In the genomic region with DNA sequence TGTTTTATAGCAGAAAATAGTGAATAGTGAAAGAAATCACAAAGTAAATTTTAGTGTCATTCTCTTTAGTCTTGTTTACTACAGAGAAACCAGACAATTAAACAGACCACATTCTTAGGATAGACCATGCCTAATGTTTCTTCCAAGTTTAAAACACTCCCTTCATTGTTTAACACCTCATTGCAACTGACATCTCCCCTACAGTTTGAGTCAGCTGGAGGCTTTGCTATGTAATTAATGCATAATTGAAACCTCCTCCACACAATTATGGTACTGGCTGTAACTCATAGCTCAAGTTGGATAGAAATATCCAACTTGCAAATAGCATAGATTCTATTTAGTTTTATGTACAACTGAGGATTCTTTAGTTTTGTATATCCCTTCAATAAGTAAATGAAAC, we compare ENCODE assay signal across 23 cellular contexts. TPM values are rescaled to one million over a fixed set of nuclear protein-coding genes. Genes with fewer than 3 reads are reported as not detected.
A peak's percentile ranks its signal among the peaks of the same experiment; 100 is the strongest.
DNase-seq lines count a peak whose midpoint lies in the region; ATAC-seq, FAIRE-seq and TF ChIP-seq lines count a peak whose summit lies in the region.
"Had no signal": no experiment of that assay in that cellular context is flagged by ENCODE, and none has a peak within 500 bp of the region (broad histone marks: within the 10 kb centered on the region; RNA-seq: fewer than 3 reads in every experiment).

No MANE protein-coding gene starts in this region.

- no peak overlapping the region for H2BK15ac ChIP-seq in IMR-90 (ENCODE audit: low read depth, low read length)

- H3K27me3 ChIP-seq in BJ (ENCODE audit: control insufficient read depth, insufficient read depth, low read length) (no peaks in the 10 kb centered on the region), IMR-90 (ENCODE audit: control insufficient read depth, insufficient read depth, low read length) (no peaks in the 10 kb centered on the region), GM12878 (replicated peaks in 1 of 2; ENCODE audit: control insufficient read depth in 2 of 2, insufficient read depth in 2 of 2, low read length in 1 of 2) (no peaks in the 10 kb centered on the region)
- H3K27me3 ChIP-seq: ascending aorta, gastrocnemius medialis had no signal

- RAD21 ChIA-PET in GM12878 (lab: Charles Lee; ENCODE audit: unreplicated experiment) = no interaction called here

- H3K79me2 ChIP-seq in GM12878 (ENCODE audit: control insufficient read depth, insufficient read depth, low read length) = no peaks in the 10 kb centered on the region

- H3K4me1 ChIP-seq in IMR-90 (ENCODE audit: control insufficient read depth, insufficient read depth, low read length) = peaks cover 5% of the 10 kb centered on the region
- no peaks in the 10 kb centered on the region for H3K4me1 ChIP-seq in GM12878 (ENCODE audit: control insufficient read depth, insufficient read depth, low read length)
- H3K4me1 ChIP-seq: ascending aorta, Caco-2 had no signal

- no peak overlapping the region for H2BK20ac ChIP-seq in IMR-90 (ENCODE audit: low read depth, low read length)

- no peak overlapping the region for H4K5ac ChIP-seq in IMR-90 (ENCODE audit: low read depth, low read length)

- no peak overlapping the region for H3K56ac ChIP-seq in IMR-90 (ENCODE audit: extremely low read depth, insufficient read depth, low read length)

- in situ Hi-C loops in IMR-90 (cut with MboI; ENCODE audit: low sequenced_read_pairs) = no loop called here
- in situ Hi-C loops in GM12878 (cut with MboI) = no loop called here

- H3K36me3 ChIP-seq in BJ (ENCODE audit: control insufficient read depth, insufficient read depth, low read length) (peaks cover 5% of the 10 kb centered on the region), IMR-90 (ENCODE audit: control insufficient read depth, insufficient read depth, low read length) (peaks cover 8% of the 10 kb centered on the region), GM12878 (ENCODE audit: control insufficient read depth in 2 of 2, insufficient read depth in 2 of 2, low read length in 1 of 2) (peaks cover 3 to 8% of the 10 kb centered on the region in 2 experiments; a peak in 3 of 4 replicates)
- H3K36me3 ChIP-seq: gastrocnemius medialis had no signal

- no peak for TF ChIP-seq EP300 in GM12878 (IDR thresholded peaks at IDR 0.05; ENCODE audit: borderline replicate concordance in 1 of 2, control insufficient read depth in 1 of 2, low read depth in 2 of 2, low read length in 2 of 2)

- DNase-seq in BJ (ENCODE audit: low read depth) = peak; percentile 8
- DNase-seq in IMR-90 = no peak
- no peak for DNase-seq in GM12878 (ENCODE audit: low read depth, low spot score)
- DNase-seq in mesothelial cell of epicardium (ENCODE audit: low spot score in 2 of 2, unreplicated experiment in 2 of 2) = no peak
- DNase-seq: activated CD4-positive, alpha-beta memory T cell treated with anti-CD3 and anti-CD28 coated beads for 36 hours; activated naive CD4-positive, alpha-beta T cell treated with anti-CD3 and anti-CD28 coated beads, Interleukin-2, amount 10 ng/mL, durations not matched to agents 7 days and 5 days; activated T-cell treated with anti-CD3 and anti-CD28 coated beads, Interleukin-2, amount 50 U/mL, for 24 hours; Caco-2; gastrocnemius medialis; NCI-H187; NCI-H446; SHP77; small intestine; stimulated activated CD4-positive, alpha-beta T cell treated with anti-CD3 and anti-CD28 coated beads, Interleukin-4, amount 100 ng/mL, for 1 hour; T-helper 2 cell had no signal

- H2BK5ac ChIP-seq in IMR-90 (ENCODE audit: low read depth, low read length, poor library complexity, severe bottlenecking) = peak overlapping the region; percentile 79

- no peak for TF ChIP-seq POLR2A in IMR-90 (IDR thresholded peaks at IDR 0.05; ENCODE audit: low read depth, low read length)
- no peak for TF ChIP-seq POLR2A in GM12878 (IDR thresholded peaks at IDR 0.05; ENCODE audit: low read depth, low read length)

- H3K27me3 Mint-ChIP-seq in mesothelial cell of epicardium (ENCODE audit: low read depth) = no peaks in the 10 kb centered on the region
- H3K27me3 Mint-ChIP-seq: activated CD4-positive, alpha-beta memory T cell treated with anti-CD3 and anti-CD28 coated beads for 36 hours; activated naive CD4-positive, alpha-beta T cell treated with anti-CD3 and anti-CD28 coated beads, Interleukin-2, amount 10 ng/mL, durations not matched to agents 7 days and 5 days; activated T-cell treated with anti-CD3 and anti-CD28 coated beads, Interleukin-2, amount 50 U/mL, for 24 hours had no signal

- BruUV-seq in IMR-90 (replicated peaks; lab: Mats Ljungman, UMichigan) = no TSS peak
- no TSS peak for BruUV-seq in GM12878 (replicated peaks; lab: Mats Ljungman, UMichigan)

- no peak overlapping the region for H2AFZ ChIP-seq in IMR-90 (replicated peaks; ENCODE audit: low read length, poor library complexity)
- H2AFZ ChIP-seq in GM12878 (ENCODE audit: control insufficient read depth, low read depth, low read length) = no peak overlapping the region

- H3K9me3 Mint-ChIP-seq in mesothelial cell of epicardium = peaks cover 27% of the 10 kb centered on the region
- H3K9me3 Mint-ChIP-seq: activated CD4-positive, alpha-beta memory T cell treated with anti-CD3 and anti-CD28 coated beads for 36 hours; activated T-cell treated with anti-CD3 and anti-CD28 coated beads, Interleukin-2, amount 50 U/mL, for 24 hours; WTC11 had no signal

- H3K4ac ChIP-seq in IMR-90 (ENCODE audit: low read depth, low read length) = no peak overlapping the region

- H3K9me1 ChIP-seq in IMR-90 (ENCODE audit: insufficient read depth, low read length) = no peaks in the 10 kb centered on the region

- intact Hi-C loops in IMR-90 (cut with micrococcal nuclease) (loop anchor here (5.0 kb wide), 1 partner anchor 36 kb away; no protein-coding TSS in a partner anchor), GM12878 (cut with micrococcal nuclease; ENCODE audit: unreplicated experiment) (no loop called here)

- H3K14ac ChIP-seq in IMR-90 (replicated peaks; ENCODE audit: low read depth, low read length) = no peak overlapping the region

- H4K91ac ChIP-seq in IMR-90 (ENCODE audit: insufficient read depth, low read depth, low read length) = no peak overlapping the region

- TF ChIP-seq RAD21 in IMR-90 (IDR thresholded peaks at IDR 0.05; ENCODE audit: low read length) = no peak
- no peak for TF ChIP-seq RAD21 in GM12878 (IDR thresholded peaks at IDR 0.05; ENCODE audit: insufficient read depth, low read depth, low read length)

- peak; percentile 61 for ATAC-seq in IMR-90 (ENCODE audit: low read depth)
- ATAC-seq in GM12878 = peak; percentile 14; the same call in 1 of the 3 replicates
- no peak for ATAC-seq in GM21367 (IDR thresholded peaks at IDR 0.05; ENCODE audit: unreplicated experiment)
- ATAC-seq in GM19397 (IDR thresholded peaks at IDR 0.05; ENCODE audit: unreplicated experiment) = no peak
- no peak for ATAC-seq in GM21576 (IDR thresholded peaks at IDR 0.05; ENCODE audit: unreplicated experiment)
- no peak for ATAC-seq in HG02571 (IDR thresholded peaks at IDR 0.05; ENCODE audit: unreplicated experiment)
- ATAC-seq: gastrocnemius medialis, left lobe of liver, WTC11 had no signal

- POLR2A ChIA-PET in BJ (lab: Charles Lee) = interaction anchor here (0.5 kb wide), 1 partner anchor 8 kb away, joined by 6 read pairs; no protein-coding TSS in a partner anchor
- POLR2A ChIA-PET in IMR-90 (lab: Charles Lee; ENCODE audit: unreplicated experiment) = no interaction called here
- POLR2A ChIA-PET in GM12878 (lab: Charles Lee) = no interaction called here

- H3K4me3 Mint-ChIP-seq in mesothelial cell of epicardium = no peak overlapping the region
- H3K4me3 Mint-ChIP-seq: activated CD4-positive, alpha-beta memory T cell treated with anti-CD3 and anti-CD28 coated beads for 36 hours; activated naive CD4-positive, alpha-beta T cell treated with anti-CD3 and anti-CD28 coated beads, Interleukin-2, amount 10 ng/mL, durations not matched to agents 7 days and 5 days; activated T-cell treated with anti-CD3 and anti-CD28 coated beads, Interleukin-2, amount 50 U/mL, for 24 hours; WTC11 had no signal

- TF ChIP-seq CTCF in BJ (IDR thresholded peaks at IDR 0.05; ENCODE audit: insufficient read depth, low read depth, low read length) (no peak), IMR-90 (conservative IDR thresholded peaks at IDR 0.05; ENCODE audit: low read depth, low read length) (no peak), GM12878 (IDR thresholded peaks at IDR 0.05 in 2 of 3, conservative IDR thresholded peaks at IDR 0.05 in 1 of 3; ENCODE audit: control insufficient read depth in 2 of 3, extremely low read depth in 1 of 3, insufficient read depth in 1 of 3, low read depth in 3 of 3, low read length in 3 of 3) (no peak), mesothelial cell of epicardium (IDR thresholded peaks at IDR 0.05; ENCODE audit: unreplicated experiment) (no peak)

- H3K36me3 Mint-ChIP-seq in mesothelial cell of epicardium = peaks cover 52% of the 10 kb centered on the region

- SMC1A ChIA-PET in GM12878 (lab: Charles Lee; ENCODE audit: uncharacterized antibody, unreplicated experiment) = interaction anchor here (1.0 to 1.4 kb wide), 2 partner anchors 12 to 13 kb away, joined by 3 read pairs; no protein-coding TSS in a partner anchor

- H4K20me1 ChIP-seq in IMR-90 (ENCODE audit: insufficient read depth, low read length) (no peaks in the 10 kb centered on the region), GM12878 (ENCODE audit: control insufficient read depth, insufficient read depth) (no peaks in the 10 kb centered on the region)

- H2AK5ac ChIP-seq in IMR-90 (ENCODE audit: low read depth, low read length) = no peak overlapping the region

- H3K18ac ChIP-seq in IMR-90 (ENCODE audit: low read depth, low read length) = no peak overlapping the region

- H4K8ac ChIP-seq in IMR-90 (ENCODE audit: low read depth in 2 of 2, low read length in 2 of 2) = no peak overlapping the region

- H3K4me3 ChIP-seq in BJ (ENCODE audit: low read depth, low read length) (no peak overlapping the region), IMR-90 (ENCODE audit: insufficient read depth, low read depth, low read length) (no peak overlapping the region), GM12878 (no peak overlapping the region)
- H3K4me3 ChIP-seq: ascending aorta, gastrocnemius medialis had no signal

- CTCF ChIA-PET in BJ (lab: Yijun Ruan, JAX) = no interaction called here
- CTCF ChIA-PET in IMR-90 (lab: Yijun Ruan, JAX) = no interaction called here
- CTCF ChIA-PET in GM12878 (lab: Yijun Ruan, JAX) = interaction anchor here (1.1 to 2.3 kb wide), 2 partner anchors 38 to 152 kb away, joined by 3 to 5 read pairs; no protein-coding TSS in a partner anchor

- no peaks in the 10 kb centered on the region for H3K9me3 ChIP-seq in IMR-90 (ENCODE audit: control insufficient read depth, insufficient read depth, low read length)
- no peaks in the 10 kb centered on the region for H3K9me3 ChIP-seq in GM12878 (replicated peaks; ENCODE audit: control insufficient read depth, insufficient read depth, low read length)
- H3K9me3 ChIP-seq: ascending aorta, Caco-2, gastrocnemius medialis had no signal

- dilution Hi-C loops in IMR-90 (cut with HindIII; ENCODE audit: low sequenced_read_pairs, unreplicated experiment) = no loop called here

- H3K27ac Mint-ChIP-seq in mesothelial cell of epicardium = peak overlapping the region; percentile 57
- H3K27ac Mint-ChIP-seq: activated CD4-positive, alpha-beta memory T cell treated with anti-CD3 and anti-CD28 coated beads for 36 hours; activated naive CD4-positive, alpha-beta T cell treated with anti-CD3 and anti-CD28 coated beads, Interleukin-2, amount 10 ng/mL, durations not matched to agents 7 days and 5 days; activated T-cell treated with anti-CD3 and anti-CD28 coated beads, Interleukin-2, amount 50 U/mL, for 24 hours had no signal

- peaks cover 18 to 37% of the 10 kb centered on the region in 2 experiments for H3K79me1 ChIP-seq in IMR-90 (ENCODE audit: low read depth in 1 of 2, low read length in 2 of 2)

- peak overlapping the region; percentile 68; the same call in 1 of the 2 replicates for H3K23ac ChIP-seq in IMR-90 (ENCODE audit: low read depth, low read length)

- H2AK9ac ChIP-seq in IMR-90 (replicated peaks; ENCODE audit: low read depth, low read length, poor library complexity) = no peak overlapping the region

- H3K27ac ChIP-seq in IMR-90 (ENCODE audit: insufficient read depth, low read length) = no peak overlapping the region
- H3K27ac ChIP-seq in GM12878 (ENCODE audit: control insufficient read depth, insufficient read depth) = no peak overlapping the region
- H3K27ac ChIP-seq: ascending aorta had no signal

- H2BK120ac ChIP-seq in IMR-90 (ENCODE audit: low read depth, low read length) = no peak overlapping the region

- H3K9ac ChIP-seq in IMR-90 (ENCODE audit: low read depth, low read length) = no peak overlapping the region
- H3K9ac ChIP-seq in GM12878 (ENCODE audit: control insufficient read depth, insufficient read depth, low read length) = no peak overlapping the region

- peaks cover 5% of the 10 kb centered on the region for H3K4me1 Mint-ChIP-seq in mesothelial cell of epicardium
- H3K4me1 Mint-ChIP-seq: activated naive CD4-positive, alpha-beta T cell treated with anti-CD3 and anti-CD28 coated beads, Interleukin-2, amount 10 ng/mL, durations not matched to agents 7 days and 5 days had no signal

- no peak for FAIRE-seq in GM12878 (lab: Jason Lieb, UNC)
- FAIRE-seq: small intestine had no signal

- H3K4me2 ChIP-seq in IMR-90 (ENCODE audit: low read depth, low read length) = no peak overlapping the region
- no peak overlapping the region for H3K4me2 ChIP-seq in GM12878 (ENCODE audit: control insufficient read depth, insufficient read depth)

RNA-seq across cellular contexts. Expression of a gene that starts 35.2 kb away (rescaled TPM):
- polyA plus RNA-seq in BJ (2011; rRNA removed) (1.5 and 3.7 TPM in 2 replicates), IMR-90 (2012; rRNA removed) (1.1 and 1.8 TPM in 2 replicates), GM12878 (2011; rRNA removed) (not detected in 2 replicates), GM12878 (2014; fragmentation: Illumina TruSeq; extraction: Trizol) (not detected in 2 replicates), GM12878 (2014; fragmentation: Nextera tagmentation; extraction: Ambion mirVana) (under 1 TPM in 1 of 2 experiments, not detected in 1; 0.14 TPM), GM12878 (2014; rRNA removed) (not detected in 2 replicates), GM12878 (2016; fragmentation: Nextera tagmentation; extraction: Ambion mirVana) (under 1 TPM; 0.10 to 0.25 TPM)
- polyA minus RNA-seq in BJ (2011; rRNA and poly(A)+ RNA removed) = 0.90 and 1.0 TPM in 2 replicates
- total RNA-seq in IMR-90 (2012; rRNA removed) (4.5 and 5.8 TPM in 2 replicates), GM12878 (2014; rRNA removed) (not detected in 2 replicates), GM12878 (2014; rRNA removed; fragmentation: Illumina TruSeq; extraction: Trizol) (not detected in 2 replicates), GM12878 (2021) (not detected in 2 replicates), mesothelial cell of epicardium (5.4 to 5.8 TPM (median 5.7 TPM) in 3 replicates)
- polyA plus RNA-seq in IMR-90 (2012; cell fraction: cytosol; rRNA removed) = 0.18 and 0.28 TPM in 2 replicates
- 0.04 and 0.40 TPM in 2 replicates for polyA plus RNA-seq in IMR-90 (2012; cell fraction: nucleus; rRNA removed; ENCODE audit: low replicate concordance)
- not detected in 2 replicates for total RNA-seq in GM12878 (2013; cell fraction: nucleolus; rRNA removed)
- 0.07 TPM for polyA plus RNA-seq in GM12878 (2011; ENCODE audit: low read depth)
- polyA plus RNA-seq in GM12878 (2011; cell fraction: cytosol; rRNA removed) = not detected in 2 replicates
- not detected in 2 replicates for polyA plus RNA-seq in GM12878 (2011; cell fraction: nucleus; rRNA removed)
- 0.06 and 0.08 TPM in 2 replicates for polyA plus RNA-seq in GM12878 (2012)
- polyA minus RNA-seq in GM12878 (2011; rRNA and poly(A)+ RNA removed) = not detected in 2 replicates
- not detected in 2 replicates for polyA minus RNA-seq in GM12878 (2011; cell fraction: cytosol; rRNA and poly(A)+ RNA removed)
- not detected in 2 replicates for polyA minus RNA-seq in GM12878 (2011; cell fraction: nucleus; rRNA and poly(A)+ RNA removed)
- total RNA-seq: ascending aorta, Caco-2, HT1080, WTC11 had no signal

Comparison
In these comparisons a context has a peak if more than half of its experiments do, and no peak if none do; other contexts are left out.
1. ATAC-seq: peak in IMR-90 (single experiment) and GM12878 (single experiment); none in GM21367 (single experiment), GM19397 (single experiment), GM21576 (single experiment) and HG02571 (single experiment).